19 cellular contexts compared by ENCODE assay signal in the genomic region with DNA sequence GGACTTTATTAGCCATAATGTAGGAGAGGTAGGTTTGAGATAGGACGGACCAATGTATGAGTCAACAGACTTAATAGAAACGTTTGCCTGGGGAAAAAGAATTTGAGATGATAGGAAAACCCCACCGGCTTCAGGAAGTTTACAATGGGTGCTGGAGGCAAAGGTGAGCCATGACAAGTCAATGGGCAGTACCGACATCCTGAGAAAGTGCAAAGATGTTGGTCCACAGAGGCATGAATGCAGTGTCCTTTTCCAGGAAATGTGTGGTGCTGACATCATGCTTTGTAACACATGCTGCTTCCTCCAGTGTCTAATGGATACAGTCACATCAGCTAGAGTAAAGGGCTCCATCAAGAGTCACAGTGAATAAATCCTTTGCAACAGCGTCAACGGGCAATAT.
A peak's percentile ranks its signal among the peaks of the same experiment; 100 is the strongest.
DNase-seq lines count a peak whose midpoint lies in the region; ATAC-seq and TF ChIP-seq lines count a peak whose summit lies in the region.
"Had no signal": no experiment of that assay in that cellular context is flagged by ENCODE, and none has a peak within 500 bp of the region (broad histone marks: within the 10 kb centered on the region; RNA-seq: fewer than 3 reads in every experiment).

No MANE protein-coding gene starts in this region.

- H3K4me2 ChIP-seq in GM23338 (no peak overlapping the region), neuronal stem cell (ENCODE audit: insufficient read depth, low read length, poor library complexity, severe bottlenecking) (no peak overlapping the region)

- no peak overlapping the region for H3K27ac Mint-ChIP-seq in GM23338
- H3K27ac Mint-ChIP-seq: H9, HFFc6 had no signal

- H3K9ac ChIP-seq in neuronal stem cell (ENCODE audit: low read depth, low read length, poor library complexity), result no peak overlapping the region

- H3K27ac ChIP-seq in GM23338 (ENCODE audit: low read depth), result no peak overlapping the region
- peak overlapping the region; percentile 34 for H3K27ac ChIP-seq in epithelial cell of prostate
- H3K27ac ChIP-seq in neuronal stem cell (replicated peaks; ENCODE audit: low read length), result no peak overlapping the region
- H3K27ac ChIP-seq: C4-2B had no signal

- no peaks in the 10 kb centered on the region for H3K4me1 Mint-ChIP-seq in GM23338

- H2BK12ac ChIP-seq in neuronal stem cell (ENCODE audit: low read length), result no peak overlapping the region

- ATAC-seq in GM23338, result no peak
- ATAC-seq: HepG2 had no signal

- peak overlapping the region; percentile 63; the same call in 1 of the 2 replicates for H2AFZ ChIP-seq in GM23338
- peak overlapping the region; percentile 53 for H2AFZ ChIP-seq in neuronal stem cell (ENCODE audit: low read length)

- peaks cover 4% of the 10 kb centered on the region; the same call in 1 of the 2 replicates for H3K9me2 ChIP-seq in GM23338 (ENCODE audit: insufficient read depth)

- no peak overlapping the region for H2AK5ac ChIP-seq in neuronal stem cell (ENCODE audit: low read depth, low read length)

- H3K27me3 ChIP-seq in GM23338 (ENCODE audit: insufficient read depth) (no peaks in the 10 kb centered on the region), neuronal stem cell (ENCODE audit: control insufficient read depth in 3 of 3, insufficient read depth in 3 of 3, low read depth in 1 of 3, low read length in 3 of 3) (no peaks in the 10 kb centered on the region)

- no peak overlapping the region for H4K8ac ChIP-seq in neuronal stem cell (ENCODE audit: low read depth, low read length)

- no peaks in the 10 kb centered on the region for H3K36me3 ChIP-seq in GM23338 (ENCODE audit: insufficient read depth)
- H3K36me3 ChIP-seq in neuronal stem cell (replicated peaks in 1 of 2; ENCODE audit: control insufficient read depth in 2 of 2, insufficient read depth in 2 of 2, low read length in 2 of 2), result no peaks in the 10 kb centered on the region

- H2BK5ac ChIP-seq in neuronal stem cell (ENCODE audit: low read length), result no peak overlapping the region

- H3K79me2 ChIP-seq in GM23338 (replicated peaks; ENCODE audit: insufficient read depth), result no peaks in the 10 kb centered on the region

- DNase-seq in GM23338 (ENCODE audit: low spot score), result no peak
- peak; percentile 32 for DNase-seq in RPMI7951 (ENCODE audit: low read depth)
- DNase-seq in epithelial cell of prostate (ENCODE audit: low read depth, low spot score), result no peak
- DNase-seq in neuronal stem cell (ENCODE audit: low spot score), result no peak
- DNase-seq in stimulated activated naive CD4-positive, alpha-beta T cell (lab: John Stamatoyannopoulos, UW), result no peak
- no peak for DNase-seq in retina
- DNase-seq in DMS53 (lab: John Stamatoyannopoulos, UW), result no peak
- DNase-seq: H9, HFFc6, KBM-7, NCI-H1092 treated with DMSO at 0.1 percent for 48 hours, NCI-H146, NCI-H2029 treated with DMSO at 0.1 percent for 48 hours, NCI-H2171, NCI-H446, NCI-H526, SHP77 had no signal

- no CpG with 5 or more reads among the region's 6 CpGs for WGBS in neuronal stem cell (ENCODE audit: extremely low coverage in 2 of 2, insufficient read length in 2 of 2, insufficient replicate concordance in 1 of 2), 2 donors

- no peaks in the 10 kb centered on the region for H3K36me3 Mint-ChIP-seq in GM23338 (ENCODE audit: low read depth)

- H3K27me3 Mint-ChIP-seq in GM23338 (ENCODE audit: insufficient read depth, low read depth, poor library complexity), result no peaks in the 10 kb centered on the region

- H4K91ac ChIP-seq in neuronal stem cell (ENCODE audit: low read depth, low read length, poor library complexity), result no peak overlapping the region

- H3K9me3 Mint-ChIP-seq in GM23338, result no peaks in the 10 kb centered on the region
- H3K9me3 Mint-ChIP-seq: H9, HFFc6 had no signal

- H2BK120ac ChIP-seq in neuronal stem cell (ENCODE audit: low read depth, low read length), result no peak overlapping the region

- no peaks in the 10 kb centered on the region for H3K4me1 ChIP-seq in GM23338 (ENCODE audit: insufficient read depth)
- H3K4me1 ChIP-seq in neuronal stem cell (ENCODE audit: control insufficient read depth in 2 of 2, insufficient read depth in 1 of 2, low read depth in 1 of 2, low read length in 2 of 2), result no peaks in the 10 kb centered on the region

- H3K14ac ChIP-seq in neuronal stem cell (ENCODE audit: low read length), result no peak overlapping the region

- H3K4me3 Mint-ChIP-seq in GM23338, result no peak overlapping the region
- H3K4me3 Mint-ChIP-seq: H9, HFFc6 had no signal

- H4K20me1 ChIP-seq in GM23338 (replicated peaks; ENCODE audit: insufficient read depth), result no peaks in the 10 kb centered on the region

- H2BK15ac ChIP-seq in neuronal stem cell (ENCODE audit: low read length), result no peak overlapping the region

- H3K4me3 ChIP-seq in GM23338 (no peak overlapping the region), neuronal stem cell (ENCODE audit: low read length in 2 of 2) (no peak overlapping the region)

- H3K9me3 ChIP-seq in neuronal stem cell (replicated peaks in 1 of 2; ENCODE audit: control insufficient read depth in 2 of 2, insufficient read depth in 1 of 2, low read depth in 1 of 2, low read length in 2 of 2), result peaks cover 0 to 6% of the 10 kb centered on the region in 2 donors

- H3K4ac ChIP-seq in neuronal stem cell (ENCODE audit: low read length), result no peak overlapping the region

- no peak for TF ChIP-seq CTCF in GM23338 (conservative IDR thresholded peaks at IDR 0.05; ENCODE audit: low read depth in 2 of 2)

- no peak overlapping the region for H3K18ac ChIP-seq in neuronal stem cell (ENCODE audit: low read length)

- no peaks in the 10 kb centered on the region for H3F3A ChIP-seq in GM23338 (replicated peaks; ENCODE audit: low read depth)

- H3K23ac ChIP-seq in neuronal stem cell (ENCODE audit: low read depth, low read length, poor library complexity), result no peak overlapping the region

- no peaks in the 10 kb centered on the region for H3K79me1 ChIP-seq in neuronal stem cell (ENCODE audit: low read depth, low read length)

TF ChIP-seq in GM23338, 12 proteins besides CTCF, POLR2A, EP300 and RAD21 (continues in another document):
- TF ChIP-seq ZNF331 (CRISPR knock-in tag; IDR thresholded peaks at IDR 0.05; ENCODE audit: low read depth) (no peak), CREB1 (CRISPR knock-in tag; IDR thresholded peaks at IDR 0.05; ENCODE audit: low read depth) (no peak), ZNF114 (CRISPR knock-in tag; IDR thresholded peaks at IDR 0.05) (no peak), NANOG (IDR thresholded peaks at IDR 0.05; ENCODE audit: borderline replicate concordance) (no peak), STAT1 (IDR thresholded peaks at IDR 0.05; ENCODE audit: unreplicated experiment) (no peak), ZNF462 (CRISPR knock-in tag; IDR thresholded peaks at IDR 0.05) (no peak)
